ENCODE assay signal across 9 cellular contexts in the genomic region with DNA sequence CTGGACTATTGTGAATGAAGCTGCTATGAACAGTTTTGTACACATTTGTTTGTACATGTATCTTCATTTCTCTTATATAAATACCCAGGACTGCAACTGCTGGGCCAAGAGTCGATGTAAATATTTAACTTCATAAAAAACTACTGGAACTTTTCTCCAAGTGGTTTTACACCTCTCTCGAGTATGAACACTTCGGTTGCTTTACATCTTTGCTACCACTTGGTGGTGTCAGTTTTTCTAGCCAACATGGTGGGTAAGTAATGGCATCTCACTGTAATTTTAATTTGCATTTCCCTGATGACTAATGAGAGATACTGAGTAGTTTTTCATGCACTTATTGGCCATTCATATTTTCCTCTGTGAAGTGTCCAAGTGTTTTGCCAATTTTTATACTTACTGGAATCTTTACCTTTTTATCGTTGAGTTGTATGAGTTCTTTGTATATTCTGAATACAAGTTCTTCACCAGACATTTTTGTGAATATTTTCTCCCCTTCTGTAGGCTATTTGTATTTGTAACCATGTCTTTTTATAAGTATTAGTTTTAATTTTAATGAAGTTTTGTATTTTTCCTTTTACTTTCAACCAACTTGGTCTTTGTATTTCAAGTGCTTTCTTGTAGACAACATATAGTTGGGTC. TPM values are rescaled to one million over a fixed set of nuclear protein-coding genes. Genes with fewer than 3 reads are reported as not detected.
DNase-seq lines count a peak whose midpoint lies in the region; ATAC-seq and TF ChIP-seq lines count a peak whose summit lies in the region.
"Had no signal": no experiment of that assay in that cellular context is flagged by ENCODE, and none has a peak within 500 bp of the region (broad histone marks: within the 10 kb centered on the region; RNA-seq: fewer than 3 reads in every experiment).

No MANE protein-coding gene starts in this region.

- H3K9ac ChIP-seq in H9 (ENCODE audit: extremely low read depth, insufficient read length, low read length) (no peak overlapping the region), OCI-LY3 (ENCODE audit: low read length) (no peak overlapping the region)
- H3K9ac ChIP-seq: BLaER1 treated with 17β-estradiol and CSF1 and Interleukin-3, amounts not matched to agents 10 nM and 100 nM had no signal

- H2AFZ ChIP-seq in H9 (ENCODE audit: low read length), result no peak overlapping the region
- peak overlapping the region; percentile 85; the same call in 1 of the 2 replicates for H2AFZ ChIP-seq in OCI-LY3 (ENCODE audit: low read depth, low read length)

- H2BK5ac ChIP-seq in H9 (ENCODE audit: insufficient read length, low read length), result no peak overlapping the region

- no peaks in the 10 kb centered on the region for H3K27me3 ChIP-seq in H9 (ENCODE audit: insufficient read depth, low read length)
- no peaks in the 10 kb centered on the region for H3K27me3 ChIP-seq in OCI-LY3 (ENCODE audit: low read depth, low read length)
- H3K27me3 ChIP-seq: BLaER1 treated with 17β-estradiol and CSF1 and Interleukin-3, amounts not matched to agents 10 nM and 100 nM had no signal

- H3K27ac ChIP-seq in H9 (ENCODE audit: insufficient read length, low read depth, low read length) (no peak overlapping the region), OCI-LY3 (ENCODE audit: low read length) (no peak overlapping the region), epithelial cell of prostate (no peak overlapping the region)
- H3K27ac ChIP-seq: BLaER1 treated with 17β-estradiol and CSF1 and Interleukin-3, amounts not matched to agents 10 nM and 100 nM had no signal

- H3T11ph ChIP-seq in H9 (ENCODE audit: low read length), result no peak overlapping the region

- no peaks in the 10 kb centered on the region for H3K79me1 ChIP-seq in H9 (ENCODE audit: insufficient read depth, low read depth, low read length, poor library complexity, severe bottlenecking)

- H3K79me2 ChIP-seq in H9 (ENCODE audit: insufficient read depth, low read length), result no peaks in the 10 kb centered on the region
- no peaks in the 10 kb centered on the region for H3K79me2 ChIP-seq in OCI-LY3 (ENCODE audit: low read length)

- no peak overlapping the region for H3K18ac ChIP-seq in H9 (ENCODE audit: insufficient read length, low read depth, low read length)

- H3K56ac ChIP-seq in H9 (ENCODE audit: insufficient read length, low read depth, low read length), result no peak overlapping the region

- no peak for ATAC-seq in GM21390 (IDR thresholded peaks at IDR 0.05; ENCODE audit: unreplicated experiment)

- no peak overlapping the region for H3K4me3 Mint-ChIP-seq in H9
- no peak overlapping the region for H3K4me3 Mint-ChIP-seq in type B pancreatic cell

- H3K4ac ChIP-seq in H9 (ENCODE audit: low read depth, low read length), result no peak overlapping the region

- H4K5ac ChIP-seq in H9 (ENCODE audit: insufficient read length, low read depth, low read length), result no peak overlapping the region

- H3K14ac ChIP-seq in H9 (ENCODE audit: insufficient read depth, low read length), result no peak overlapping the region

- H4K91ac ChIP-seq in H9 (ENCODE audit: insufficient read length, low read depth, low read length), result no peak overlapping the region

- H3K4me1 ChIP-seq in H9 (ENCODE audit: insufficient read depth, low read length) (no peaks in the 10 kb centered on the region), OCI-LY3 (ENCODE audit: low read length) (no peaks in the 10 kb centered on the region)

- H4K8ac ChIP-seq in H9 (replicated peaks; ENCODE audit: insufficient read length, low read depth, low read length), result no peak overlapping the region

- H3K27ac Mint-ChIP-seq in H9, result no peak overlapping the region
- H3K27ac Mint-ChIP-seq in type B pancreatic cell, result no peak overlapping the region

- TF ChIP-seq CTCF in H9 (conservative IDR thresholded peaks at IDR 0.05), result peak; percentile 68
- TF ChIP-seq CTCF in OCI-LY3 (IDR thresholded peaks at IDR 0.05; ENCODE audit: low read depth, low read length), result peak; percentile 69
- TF ChIP-seq CTCF in type B pancreatic cell (conservative IDR thresholded peaks at IDR 0.05), result peak; percentile 70

- no peak overlapping the region for H2BK15ac ChIP-seq in H9 (ENCODE audit: low read depth, low read length)

- no peak overlapping the region for H2BK12ac ChIP-seq in H9 (ENCODE audit: insufficient read length, low read depth, low read length)

- no peaks in the 10 kb centered on the region for H3K9me3 Mint-ChIP-seq in H9
- H3K9me3 Mint-ChIP-seq in type B pancreatic cell, result no peaks in the 10 kb centered on the region

- H2BK20ac ChIP-seq in H9 (ENCODE audit: low read depth, low read length, poor library complexity, severe bottlenecking), result no peak overlapping the region

- H3K4me3 ChIP-seq in OCI-LY3 (ENCODE audit: low read length), result no peak overlapping the region
- H3K4me3 ChIP-seq: BLaER1 treated with 17β-estradiol and CSF1 and Interleukin-3, amounts not matched to agents 10 nM and 100 nM had no signal

- H3K36me3 ChIP-seq in OCI-LY3 (replicated peaks; ENCODE audit: low read depth, low read length), result no peaks in the 10 kb centered on the region
- H3K36me3 ChIP-seq: BLaER1 treated with 17β-estradiol and CSF1 and Interleukin-3, amounts not matched to agents 10 nM and 100 nM had no signal

- H3K4me2 ChIP-seq in H9 (ENCODE audit: insufficient read depth, insufficient read length, low read length) (no peak overlapping the region), OCI-LY3 (ENCODE audit: low read length) (peak overlapping the region; percentile 14; the same call in 1 of the 2 replicates)
- H3K4me2 ChIP-seq: BLaER1 treated with 17β-estradiol and CSF1 and Interleukin-3, amounts not matched to agents 10 nM and 100 nM had no signal

- peaks cover 3 to 6% (median 5%) of the 10 kb centered on the region in 3 experiments; a peak in 4 of 7 replicates for H3K36me3 Mint-ChIP-seq in H9 (ENCODE audit: insufficient read depth in 1 of 3, low read depth in 3 of 3)
- peaks cover 3% of the 10 kb centered on the region for H3K36me3 Mint-ChIP-seq in type B pancreatic cell

- H3K4me1 Mint-ChIP-seq in H9 (peaks cover 7 to 8% of the 10 kb centered on the region in 2 experiments; a peak in 3 of 4 replicates), type B pancreatic cell (ENCODE audit: unreplicated experiment) (no peaks in the 10 kb centered on the region)

- DNase-seq in NCI-H1436 (lab: John Stamatoyannopoulos, UW) (peak; percentile 10), NCI-H1436 treated with DMSO at 0.1 percent for 48 hours (lab: John Stamatoyannopoulos, UW) (no peak), H9 (no peak), epithelial cell of prostate (ENCODE audit: low read depth, low spot score) (peak; percentile 36), type B pancreatic cell (ENCODE audit: extremely low spot score, unreplicated experiment) (no peak), ureter (ENCODE audit: low spot score) (no peak)

- H3K27me3 Mint-ChIP-seq in H9 (ENCODE audit: low read depth), result no peaks in the 10 kb centered on the region
- no peaks in the 10 kb centered on the region for H3K27me3 Mint-ChIP-seq in type B pancreatic cell

- no peak overlapping the region for H2AK5ac ChIP-seq in H9 (ENCODE audit: insufficient read length, low read length)

- H4K20me1 ChIP-seq in H9 (ENCODE audit: control insufficient read depth, insufficient read depth, insufficient read length) (no peaks in the 10 kb centered on the region), OCI-LY3 (ENCODE audit: insufficient read depth, low read length) (no peaks in the 10 kb centered on the region)
- H4K20me1 ChIP-seq: BLaER1 treated with 17β-estradiol and CSF1 and Interleukin-3, amounts not matched to agents 10 nM and 100 nM had no signal

- no peaks in the 10 kb centered on the region for H3K23me2 ChIP-seq in H9 (ENCODE audit: insufficient read length, low read depth, low read length, poor library complexity, severe bottlenecking)

- H3K9me3 ChIP-seq in H9 (ENCODE audit: control insufficient read depth, low read depth, low read length), result no peaks in the 10 kb centered on the region
- H3K9me3 ChIP-seq in OCI-LY3 (ENCODE audit: insufficient read depth, low read length), result no peaks in the 10 kb centered on the region
- H3K9me3 ChIP-seq: BLaER1 treated with 17β-estradiol and CSF1 and Interleukin-3, amounts not matched to agents 10 nM and 100 nM had no signal

- no peak overlapping the region for H2BK120ac ChIP-seq in H9 (ENCODE audit: low read depth, low read length, poor library complexity, severe bottlenecking)

- no peak overlapping the region for H3K23ac ChIP-seq in H9 (ENCODE audit: insufficient read length, low read depth, low read length)

- no CpG with 5 or more reads among the region's 4 CpGs for WGBS in H9 (ENCODE audit: extremely low coverage, insufficient read length, low lambda C conversion rate)

RNA-seq across cellular contexts. Expression of a gene that starts 44.4 kb away (rescaled TPM):
- total RNA-seq in H9 (2021) (6.8 and 9.2 TPM in 2 replicates), type B pancreatic cell (ENCODE audit: low replicate concordance) (1.0 and 7.2 TPM in 2 replicates), ureter (14.3 TPM)

Comparison
In these comparisons a context has a peak if more than half of its experiments do, and no peak if none do; other contexts are left out.
1. DNase-seq: peak in NCI-H1436 (single experiment) and epithelial cell of prostate (single experiment); none in NCI-H1436 treated with DMSO at 0.1 percent for 48 hours (single experiment), H9 (single experiment), type B pancreatic cell (single experiment) and ureter (single experiment).
2. Peak in every context shown above with its lines, with median percentiles within 50 percentile points of each other: CTCF ChIP-seq.